Comparison of ENCODE assay signal across 8 cellular contexts in genomic region chr19:9768175-9769112, GRCh38.
DNase-seq lines count a peak whose midpoint lies in the region; TF ChIP-seq lines count a peak whose summit lies in the region.

Gene ZNF846 (minus strand): TSS chr19:9768738. CDS start chr19:9764950, 3,788 bp downstream.

- no peaks in the 10 kb centered on the region for H3K9me3 ChIP-seq in SK-N-MC (ENCODE audit: low read depth, low read length)

- H3K36me3 ChIP-seq in SK-N-MC (ENCODE audit: insufficient read depth, low read length), result no peaks in the 10 kb centered on the region

- DNase-seq in GM03348 (ENCODE audit: low spot score), result peak; percentile 94
- DNase-seq in HEK293T (ENCODE audit: extremely low spot score), result peak; percentile 93
- peak; percentile 98 for DNase-seq in NAMALWA (ENCODE audit: low spot score)
- DNase-seq in SK-N-MC (ENCODE audit: low read depth, low spot score), result peak; percentile 86
- peak; percentile 94 for DNase-seq in germinal center (ENCODE audit: low spot score)
- DNase-seq in non-pigmented ciliary epithelial cell (ENCODE audit: low read depth), result peak; percentile 81
- DNase-seq in substantia nigra (lab: John Stamatoyannopoulos, UW), result peak; percentile 46 to 92 (median 86)

- H3K4me3 Mint-ChIP-seq in activated naive CD4-positive, alpha-beta T cell treated with anti-CD3 and anti-CD28 coated beads, Interleukin-2, amount 50 U/mL, for 24 hours, result peak within 1 kb of the TSS; percentile 99

- peak within 1 kb of the TSS; percentile 100 for H3K27ac Mint-ChIP-seq in activated naive CD4-positive, alpha-beta T cell treated with anti-CD3 and anti-CD28 coated beads, Interleukin-2, amount 50 U/mL, for 24 hours

- H3K4me3 ChIP-seq in SK-N-MC, result peak within 1 kb of the TSS; percentile 88

- peaks cover 11% of the 10 kb centered on the region for H3K9me3 Mint-ChIP-seq in activated naive CD4-positive, alpha-beta T cell treated with anti-CD3 and anti-CD28 coated beads, Interleukin-2, amount 50 U/mL, for 24 hours

- H3K36me3 Mint-ChIP-seq in activated naive CD4-positive, alpha-beta T cell treated with anti-CD3 and anti-CD28 coated beads, Interleukin-2, amount 50 U/mL, for 24 hours, result peaks cover 10% of the 10 kb centered on the region

- H3K27ac ChIP-seq in SK-N-MC (peak within 1 kb of the TSS; percentile 93), substantia nigra (ENCODE audit: low read depth, low read length, poor library complexity, severe bottlenecking) (peak within 1 kb of the TSS; percentile 92)

- H3K9ac ChIP-seq in SK-N-MC (ENCODE audit: insufficient read length), result peak within 1 kb of the TSS; percentile 90

- POLR2A ChIA-PET in HEK293T (lab: Yijun Ruan, JAX), result interaction anchor here (0.7 to 2.8 kb wide), 16 partner anchors 9 to 1242 kb away, joined by 3 to 16 read pairs (median 4); partner anchors contain the start of genes FBXL12 and ZNF561

- peaks cover 16% of the 10 kb centered on the region for H3K4me1 Mint-ChIP-seq in activated naive CD4-positive, alpha-beta T cell treated with anti-CD3 and anti-CD28 coated beads, Interleukin-2, amount 50 U/mL, for 24 hours

- no peaks in the 10 kb centered on the region for H3K27me3 Mint-ChIP-seq in activated naive CD4-positive, alpha-beta T cell treated with anti-CD3 and anti-CD28 coated beads, Interleukin-2, amount 50 U/mL, for 24 hours

- CTCF ChIA-PET in HEK293T (lab: Yijun Ruan, JAX), result no interaction called here

TF ChIP-seq in HEK293T, 16 proteins besides CTCF, POLR2A, EP300 and RAD21:
- no peak for TF ChIP-seq BHLHE40 (IDR thresholded peaks at IDR 0.05; ENCODE audit: borderline replicate concordance)
- TF ChIP-seq NFRKB (IDR thresholded peaks at IDR 0.05), result no peak
- no peak for TF ChIP-seq TARDBP (IDR thresholded peaks at IDR 0.05)
- peak; percentile 46; the same call in 1 of the 2 replicates for TF ChIP-seq CTBP1 (IDR thresholded peaks at IDR 0.05; ENCODE audit: borderline replicate concordance)
- no peak for TF ChIP-seq HDGF (IDR thresholded peaks at IDR 0.05; ENCODE audit: borderline replicate concordance)
- TF ChIP-seq SP1 (IDR thresholded peaks at IDR 0.05), result no peak
- peak; percentile 59; the same call in 1 of the 2 replicates for TF ChIP-seq PKNOX1 (IDR thresholded peaks at IDR 0.05)
- peak; percentile 66 for TF ChIP-seq ELF4 (IDR thresholded peaks at IDR 0.05)
- TF ChIP-seq L3MBTL2 (conservative IDR thresholded peaks at IDR 0.05), result peak; percentile 97

Comparison
In these comparisons a context has a peak if more than half of its experiments do, and no peak if none do; other contexts are left out.
1. Peak in every context shown above with its lines: DNase-seq, H3K4me3 ChIP-seq and H3K27ac ChIP-seq.